20 cellular contexts compared by ENCODE assay signal in genomic region chr18:70243131-70243530, GRCh38. TPM values are rescaled to one million over a fixed set of nuclear protein-coding genes. Genes with fewer than 3 reads are reported as not detected.
A peak's percentile ranks its signal among the peaks of the same experiment; 100 is the strongest.
DNase-seq lines count a peak whose midpoint lies in the region; ATAC-seq and TF ChIP-seq lines count a peak whose summit lies in the region.
"Had no signal": no experiment of that assay in that cellular context is flagged by ENCODE, and none has a peak within 500 bp of the region (broad histone marks: within the 10 kb centered on the region; RNA-seq: fewer than 3 reads in every experiment).

No MANE protein-coding gene starts in this region.

- H3K36me3 ChIP-seq in Caco-2 (ENCODE audit: control insufficient read depth, insufficient read depth, low read length), result no peaks in the 10 kb centered on the region
- no peaks in the 10 kb centered on the region for H3K36me3 ChIP-seq in Panc1 (ENCODE audit: control insufficient read depth, insufficient read depth, low read length)
- H3K36me3 ChIP-seq: pancreas, spleen, vagina had no signal

- H3K4me3 Mint-ChIP-seq in Caco-2 (ENCODE audit: unreplicated experiment), result no peak overlapping the region
- peak overlapping the region; percentile 52 for H3K4me3 Mint-ChIP-seq in osteocyte (ENCODE audit: unreplicated experiment)
- H3K4me3 Mint-ChIP-seq in stimulated activated naive CD8-positive, alpha-beta T cell treated with anti-CD3 and anti-CD28 coated beads, Interleukin-15, amount 100 ng/mL, for 72 hours, result no peak overlapping the region
- H3K4me3 Mint-ChIP-seq: CD8-positive, alpha-beta T cell; stimulated activated naive B cell treated with anti-CD40 and anti-IgM and Interleukin-4, amounts not matched to agents 10 μg/mL and 1 μg/mL and 100 μg/mL, for 72 hours; T-helper 17 cell had no signal

- H3K9me3 ChIP-seq in Caco-2 (no peaks in the 10 kb centered on the region), Panc1 (ENCODE audit: control insufficient read depth, insufficient read depth, low read depth, low read length) (no peaks in the 10 kb centered on the region)
- H3K9me3 ChIP-seq: body of pancreas, pancreas, vagina had no signal

- H3K27ac Mint-ChIP-seq in Caco-2 (ENCODE audit: unreplicated experiment) (peak overlapping the region; percentile 25), osteocyte (ENCODE audit: unreplicated experiment) (peak overlapping the region; percentile 91)
- H3K27ac Mint-ChIP-seq in stimulated activated naive CD8-positive, alpha-beta T cell treated with anti-CD3 and anti-CD28 coated beads, Interleukin-15, amount 100 ng/mL, for 72 hours, result no peak overlapping the region
- H3K27ac Mint-ChIP-seq: CD8-positive, alpha-beta T cell; stimulated activated naive B cell treated with anti-CD40 and anti-IgM and Interleukin-4, amounts not matched to agents 10 μg/mL and 1 μg/mL and 100 μg/mL, for 72 hours; T-helper 17 cell had no signal

- POLR2A ChIA-PET in Caco-2 (lab: Charles Lee), result no interaction called here
- POLR2A ChIA-PET in Panc1 (lab: Charles Lee), result no interaction called here

- H3K4me3 ChIP-seq in Caco-2 (ENCODE audit: low read depth, low read length), result no peak overlapping the region
- H3K4me3 ChIP-seq in Panc1 (ENCODE audit: low read depth in 2 of 2, low read length in 2 of 2), result peak overlapping the region; percentile 7 to 35; a peak in 3 of 4 replicates
- H3K4me3 ChIP-seq: body of pancreas, pancreas, spleen, vagina had no signal

- in situ Hi-C loops in Panc1 (cut with HindIII; ENCODE audit: low pct_unique_long_range_greater_than_20kb, low sequenced_read_pairs), result no loop called here

- DNase-seq in Caco-2 (peak; percentile 8 to 43), Panc1 (ENCODE audit: low read depth, low spot score) (no peak), epithelial cell of prostate (ENCODE audit: low read depth, low spot score) (peak; percentile 56), osteocyte (ENCODE audit: extremely low spot score, unreplicated experiment) (no peak)
- no peak for DNase-seq in stimulated activated naive CD8-positive, alpha-beta T cell treated with anti-CD3 and anti-CD28 coated beads, Interleukin-15, amount 100 ng/mL, for 72 hours
- no peak for DNase-seq in activated CD4-positive, alpha-beta T cell treated with anti-CD3 and anti-CD28 coated beads, Interleukin-2, amount 50 U/mL, for 48 hours
- DNase-seq: activated CD4-positive, CD25-positive, alpha-beta regulatory T cell; activated CD8-positive, alpha-beta memory T cell treated with anti-CD3 and anti-CD28 coated beads, Interleukin-2, amount 50 U/mL, for 4 hours; body of pancreas; CD8-positive, alpha-beta T cell; NCI-H1048; NCI-H2171; pancreas; SHP77; spleen; stimulated activated naive B cell treated with anti-CD40 and anti-IgM and Interleukin-4, amounts not matched to agents 10 μg/mL and 1 μg/mL and 100 μg/mL, for 72 hours; T-helper 17 cell had no signal

- no peaks in the 10 kb centered on the region for H3K4me1 Mint-ChIP-seq in Caco-2 (ENCODE audit: low read depth, unreplicated experiment)
- H3K4me1 Mint-ChIP-seq in osteocyte (ENCODE audit: unreplicated experiment), result peaks cover 47% of the 10 kb centered on the region
- no peaks in the 10 kb centered on the region for H3K4me1 Mint-ChIP-seq in stimulated activated naive CD8-positive, alpha-beta T cell treated with anti-CD3 and anti-CD28 coated beads, Interleukin-15, amount 100 ng/mL, for 72 hours
- H3K4me1 Mint-ChIP-seq: stimulated activated naive B cell treated with anti-CD40 and anti-IgM and Interleukin-4, amounts not matched to agents 10 μg/mL and 1 μg/mL and 100 μg/mL, for 72 hours; T-helper 17 cell had no signal

- peak overlapping the region; percentile 67 for H3K27ac ChIP-seq in Panc1 (ENCODE audit: low read length)
- H3K27ac ChIP-seq in epithelial cell of prostate, result peak overlapping the region; percentile 28
- H3K27ac ChIP-seq: body of pancreas, pancreas, spleen, vagina had no signal

- CTCF ChIA-PET in Caco-2 (lab: Charles Lee), result no interaction called here
- CTCF ChIA-PET in Panc1 (lab: Charles Lee), result no interaction called here

- H3K9me3 Mint-ChIP-seq in Caco-2 (ENCODE audit: unreplicated experiment) (peaks cover 2% of the 10 kb centered on the region), osteocyte (ENCODE audit: unreplicated experiment) (peaks cover 3% of the 10 kb centered on the region)
- H3K9me3 Mint-ChIP-seq in stimulated activated naive CD8-positive, alpha-beta T cell treated with anti-CD3 and anti-CD28 coated beads, Interleukin-15, amount 100 ng/mL, for 72 hours, result no peaks in the 10 kb centered on the region
- H3K9me3 Mint-ChIP-seq: CD8-positive, alpha-beta T cell had no signal

- intact Hi-C loops in Caco-2 (cut with micrococcal nuclease; ENCODE audit: unreplicated experiment), result no loop called here
- intact Hi-C loops in Panc1 (cut with micrococcal nuclease; ENCODE audit: unreplicated experiment), result no loop called here

- ATAC-seq in Panc1 (peak; percentile 74), GM21515 (IDR thresholded peaks at IDR 0.05; ENCODE audit: unreplicated experiment) (no peak), GM19035 (IDR thresholded peaks at IDR 0.05; ENCODE audit: unreplicated experiment) (no peak)
- ATAC-seq in stimulated activated naive CD8-positive, alpha-beta T cell treated with anti-CD3 and anti-CD28 coated beads, Interleukin-15, amount 100 ng/mL, for 72 hours, result no peak
- ATAC-seq: body of pancreas; CD8-positive, alpha-beta T cell; stimulated activated naive B cell treated with anti-CD40 and anti-IgM and Interleukin-4, amounts not matched to agents 10 μg/mL and 1 μg/mL and 100 μg/mL, for 72 hours; T-helper 17 cell had no signal

- TF ChIP-seq CTCF in Caco-2 (IDR thresholded peaks at IDR 0.05; ENCODE audit: insufficient read depth in 1 of 2, low read depth in 1 of 2, low read length in 1 of 2, severe bottlenecking in 1 of 2, unreplicated experiment in 1 of 2) (no peak), Panc1 (IDR thresholded peaks at IDR 0.05) (no peak), osteocyte (IDR thresholded peaks at IDR 0.05) (no peak)

- BruUV-seq in Caco-2 (replicated peaks; lab: Mats Ljungman, UMichigan) (no TSS peak), Panc1 (replicated peaks; lab: Mats Ljungman, UMichigan) (no TSS peak)

- H3K36me3 Mint-ChIP-seq in Caco-2 (ENCODE audit: insufficient read depth, unreplicated experiment) (no peaks in the 10 kb centered on the region), osteocyte (ENCODE audit: unreplicated experiment) (peaks cover 3% of the 10 kb centered on the region)
- H3K36me3 Mint-ChIP-seq: CD8-positive, alpha-beta T cell; stimulated activated naive B cell treated with anti-CD40 and anti-IgM and Interleukin-4, amounts not matched to agents 10 μg/mL and 1 μg/mL and 100 μg/mL, for 72 hours had no signal

- H3K27me3 Mint-ChIP-seq in Caco-2 (ENCODE audit: insufficient read depth, unreplicated experiment) (no peaks in the 10 kb centered on the region), osteocyte (ENCODE audit: unreplicated experiment) (peaks cover 20% of the 10 kb centered on the region)
- peaks cover 8% of the 10 kb centered on the region for H3K27me3 Mint-ChIP-seq in stimulated activated naive CD8-positive, alpha-beta T cell treated with anti-CD3 and anti-CD28 coated beads, Interleukin-15, amount 100 ng/mL, for 72 hours

- H3K27me3 ChIP-seq in Caco-2 (replicated peaks; ENCODE audit: control insufficient read depth, insufficient read depth, low read length), result no peaks in the 10 kb centered on the region
- H3K27me3 ChIP-seq in Panc1 (ENCODE audit: control insufficient read depth, insufficient read depth, low read length), result no peaks in the 10 kb centered on the region
- H3K27me3 ChIP-seq: body of pancreas, pancreas, spleen, vagina had no signal

- H3K4me1 ChIP-seq in Caco-2, result no peaks in the 10 kb centered on the region
- H3K4me1 ChIP-seq in Panc1 (ENCODE audit: control insufficient read depth, insufficient read depth, low read length), result peaks cover 9% of the 10 kb centered on the region; the same call in 1 of the 2 replicates
- H3K4me1 ChIP-seq: body of pancreas, pancreas, spleen, vagina had no signal

RNA-seq across cellular contexts. Expression of gene RTTN, which starts 37.6 kb away (rescaled TPM):
- total RNA-seq in Caco-2 (2022) (12.1 and 14.6 TPM in 2 replicates), Panc1 (2021; ENCODE audit: unreplicated experiment) (16.9 TPM), osteocyte (8.8 and 9.8 TPM in 2 replicates)
- 3.6 TPM for polyA plus RNA-seq in Panc1 (2012; ENCODE audit: insufficient read length)

RNA-seq across cellular contexts. Expression of gene SOCS6, which starts 45.7 kb away (rescaled TPM):
- 19.0 and 23.2 TPM in 2 replicates for total RNA-seq in Caco-2 (2022)
- 43.0 TPM for total RNA-seq in Panc1 (2021; ENCODE audit: unreplicated experiment)
- 22.7 TPM for polyA plus RNA-seq in Panc1 (2012; ENCODE audit: insufficient read length)
- 19.4 and 19.9 TPM in 2 replicates for total RNA-seq in osteocyte

Comparison
In these comparisons a context has a peak if more than half of its experiments do, and no peak if none do; other contexts are left out.
1. DNase-seq: peak in Caco-2 (2 of 2) and epithelial cell of prostate (single experiment); none in Panc1 (single experiment), osteocyte (single experiment), stimulated activated naive CD8-positive, alpha-beta T cell treated with anti-CD3 and anti-CD28 coated beads, Interleukin-15, amount 100 ng/mL, for 72 hours (0 of 2) and activated CD4-positive, alpha-beta T cell treated with anti-CD3 and anti-CD28 coated beads, Interleukin-2, amount 50 U/mL, for 48 hours (0 of 2).
2. H3K27ac Mint-ChIP-seq: peak in Caco-2 (single experiment) and osteocyte (single experiment); none in stimulated activated naive CD8-positive, alpha-beta T cell treated with anti-CD3 and anti-CD28 coated beads, Interleukin-15, amount 100 ng/mL, for 72 hours (0 of 2).